10 cellular contexts compared by ENCODE assay signal in genomic region chr11:102577182-102577581, GRCh38. TPM values are rescaled to one million over a fixed set of nuclear protein-coding genes. Genes with fewer than 3 reads are reported as not detected.
A peak's percentile ranks its signal among the peaks of the same experiment; 100 is the strongest.
DNase-seq lines count a peak whose midpoint lies in the region; ATAC-seq and TF ChIP-seq lines count a peak whose summit lies in the region.
"Had no signal": no experiment of that assay in that cellular context is flagged by ENCODE, and none has a peak within 500 bp of the region (broad histone marks: within the 10 kb centered on the region; RNA-seq: fewer than 3 reads in every experiment).

No MANE protein-coding gene starts in this region.

- peaks cover 9 to 30% (median 23%) of the 10 kb centered on the region in 4 donors for H3K4me1 Mint-ChIP-seq in naive thymus-derived CD8-positive, alpha-beta T cell

- no peak for TF ChIP-seq POLR2A in suprapubic skin (IDR thresholded peaks at IDR 0.05)

- H3K36me3 ChIP-seq in suprapubic skin = no peaks in the 10 kb centered on the region

- peak overlapping the region in 8 of 10 donors; percentile 0 to 74 (median 40) for H3K4me3 Mint-ChIP-seq in naive thymus-derived CD8-positive, alpha-beta T cell

- TF ChIP-seq EP300 in suprapubic skin (IDR thresholded peaks at IDR 0.05) = no peak

- no peaks in the 10 kb centered on the region for H3K36me3 Mint-ChIP-seq in naive thymus-derived CD8-positive, alpha-beta T cell

- H3K27ac ChIP-seq in suprapubic skin = no peak overlapping the region

- peak overlapping the region in 6 of 10 donors; percentile 1 to 72 (median 46) for H3K27ac Mint-ChIP-seq in naive thymus-derived CD8-positive, alpha-beta T cell

- no peaks in the 10 kb centered on the region for H3K9me3 ChIP-seq in suprapubic skin

- ATAC-seq in GM18511 (IDR thresholded peaks at IDR 0.05; ENCODE audit: unreplicated experiment) = peak; percentile 67
- peak; percentile 50 for ATAC-seq in HG02763 (IDR thresholded peaks at IDR 0.05; ENCODE audit: unreplicated experiment)
- peak; percentile 58 to 61 for ATAC-seq in naive thymus-derived CD8-positive, alpha-beta T cell

- no peak for TF ChIP-seq CTCF in suprapubic skin (IDR thresholded peaks at IDR 0.05)

- H3K9me3 Mint-ChIP-seq in naive thymus-derived CD8-positive, alpha-beta T cell = peaks cover 0 to 15% (median 0%) of the 10 kb centered on the region in 9 donors

- POLR2A ChIA-PET in naive thymus-derived CD8-positive, alpha-beta T cell (lab: Charles Lee) = no interaction called here

- peaks cover 2% of the 10 kb centered on the region for H3K4me1 ChIP-seq in suprapubic skin

- no peak overlapping the region for H3K4me3 ChIP-seq in suprapubic skin

- no peaks in the 10 kb centered on the region for H3K27me3 Mint-ChIP-seq in naive thymus-derived CD8-positive, alpha-beta T cell

- peak; percentile 50 for DNase-seq in RPMI7951 (ENCODE audit: low read depth)
- peak in 2 of 10 donors; percentile 19 to 21 for DNase-seq in naive thymus-derived CD8-positive, alpha-beta T cell
- no peak for DNase-seq in NCI-H82 treated with DMSO at 0.1 percent for 48 hours (lab: John Stamatoyannopoulos, UW; ENCODE audit: unreplicated experiment)
- DNase-seq in suprapubic skin (ENCODE audit: low spot score in 2 of 2) = no peak
- DNase-seq in DMS153 (lab: John Stamatoyannopoulos, UW) = no peak
- DNase-seq: activated CD8-positive, alpha-beta memory T cell treated with anti-CD3 and anti-CD28 coated beads, Interleukin-2, amount 50 U/mL, for 48 hours; OCI-M1 had no signal

- H3K27me3 ChIP-seq in suprapubic skin = no peaks in the 10 kb centered on the region

RNA-seq across cellular contexts. Expression of gene MMP7, which starts 46.6 kb away (rescaled TPM):
- total RNA-seq in RPMI7951 (2014; rRNA removed; shearing (Covaris generic)) = not detected in 2 replicates
- not detected for total RNA-seq in naive thymus-derived CD8-positive, alpha-beta T cell
- polyA plus RNA-seq in naive thymus-derived CD8-positive, alpha-beta T cell = not detected
- 100 to 1,000 TPM in 1 of 4 donors, 10 to 100 TPM in 3; 29.9 to 155 (median 81.8) TPM for total RNA-seq in suprapubic skin

RNA-seq across cellular contexts. Expression of gene MMP20, which starts 48.0 kb away (rescaled TPM):
- total RNA-seq in RPMI7951 (2014; rRNA removed; shearing (Covaris generic)) = not detected in 2 replicates
- total RNA-seq in naive thymus-derived CD8-positive, alpha-beta T cell = not detected
- polyA plus RNA-seq in naive thymus-derived CD8-positive, alpha-beta T cell = not detected
- not detected for total RNA-seq in suprapubic skin
- total RNA-seq: epithelial cell of proximal tubule had no signal

Comparison
In these comparisons a context has a peak if more than half of its experiments do, and no peak if none do; other contexts are left out.
1. RNA of gene MMP7, which starts 46.6 kb away (total RNA-seq): 29.9 to 155 TPM in suprapubic skin; not detected in naive thymus-derived CD8-positive, alpha-beta T cell and not detected in RPMI7951; every median in the first group is over 10 times any median in the second.
2. Peak in every context shown above with its lines, with median percentiles within 50 percentile points of each other: ATAC-seq.